Comparison of ENCODE assay signal across 8 cellular contexts in the genomic region with DNA sequence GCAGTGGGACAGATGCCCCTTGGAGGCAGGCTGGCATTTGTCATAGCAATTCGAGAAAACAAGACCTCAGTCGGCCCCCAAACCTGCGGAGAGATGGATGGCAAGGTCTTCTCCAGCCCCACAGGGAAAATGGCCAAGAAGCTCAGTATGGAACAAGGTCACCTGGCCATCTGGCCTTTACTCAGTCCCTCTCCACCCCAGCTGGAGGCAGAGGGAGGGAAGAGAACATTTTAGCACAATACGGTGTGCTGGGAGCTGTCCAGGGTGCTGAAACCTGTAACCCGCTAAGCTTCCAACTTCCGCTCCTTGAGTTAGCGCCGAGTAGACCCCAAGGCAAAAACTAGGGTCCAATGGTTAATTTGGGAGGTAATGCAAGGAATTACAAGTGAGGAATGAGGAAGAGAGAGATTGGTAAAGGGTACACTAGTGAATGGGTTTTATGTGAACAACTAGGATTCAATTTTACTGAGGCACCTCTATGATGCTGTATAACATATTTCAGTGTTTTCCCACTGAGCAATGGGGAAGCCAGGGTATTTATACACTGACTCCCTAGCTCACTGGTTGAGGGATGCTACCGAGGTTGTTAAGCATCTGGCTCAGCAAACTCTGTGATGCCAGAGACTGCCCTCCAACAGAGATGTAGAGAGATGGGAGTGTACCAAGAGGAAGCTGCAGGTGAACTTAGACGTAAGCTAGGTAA.
DNase-seq lines count a peak whose midpoint lies in the region; ATAC-seq and TF ChIP-seq lines count a peak whose summit lies in the region.

No MANE protein-coding gene starts in this region.

- POLR2A ChIA-PET in CD4-positive, alpha-beta memory T cell (lab: Charles Lee; ENCODE audit: partially characterized antibody): no interaction called here
- POLR2A ChIA-PET in activated CD8-positive, alpha-beta T cell treated with anti-CD3 and anti-CD28 coated beads for 36 hours (lab: Charles Lee): no interaction called here

- H3K27ac Mint-ChIP-seq in CD4-positive, alpha-beta memory T cell: peak overlapping the region in 1 of 7 donors; percentile 43
- no peak overlapping the region for H3K27ac Mint-ChIP-seq in activated CD8-positive, alpha-beta T cell treated with anti-CD3 and anti-CD28 coated beads for 36 hours

- H3K4me1 Mint-ChIP-seq in CD4-positive, alpha-beta memory T cell: no peaks in the 10 kb centered on the region
- H3K4me1 Mint-ChIP-seq in activated CD8-positive, alpha-beta T cell treated with anti-CD3 and anti-CD28 coated beads for 36 hours (ENCODE audit: low read depth): no peaks in the 10 kb centered on the region

- no peaks in the 10 kb centered on the region for H3K36me3 ChIP-seq in CD4-positive, alpha-beta memory T cell (ENCODE audit: insufficient read depth, low read length)

- DNase-seq in CD4-positive, alpha-beta memory T cell: peak in 4 of 5 donors; percentile 21 to 29 (median 24)
- DNase-seq in LHCN-M2 (ENCODE audit: low read depth) (peak; percentile 25), fibroblast of peridontal ligament (ENCODE audit: extremely low read depth) (peak; percentile 64)
- peak; percentile 58 for DNase-seq in activated CD8-positive, alpha-beta T cell treated with anti-CD3 and anti-CD28 coated beads for 36 hours
- DNase-seq in stimulated activated CD4-positive, alpha-beta T cell treated with anti-CD3 and anti-CD28 coated beads, TNF-alpha, amount 100 ng/mL, for 48 hours (ENCODE audit: low read depth in 3 of 3): peak in 2 of 3 donors; percentile 4 to 29

- H3K9me3 Mint-ChIP-seq in CD4-positive, alpha-beta memory T cell: peaks cover 0 to 13% (median 5%) of the 10 kb centered on the region in 8 donors
- H3K9me3 Mint-ChIP-seq in activated CD8-positive, alpha-beta T cell treated with anti-CD3 and anti-CD28 coated beads for 36 hours: no peaks in the 10 kb centered on the region

- H3K36me3 Mint-ChIP-seq in CD4-positive, alpha-beta memory T cell: no peaks in the 10 kb centered on the region
- H3K36me3 Mint-ChIP-seq in activated CD8-positive, alpha-beta T cell treated with anti-CD3 and anti-CD28 coated beads for 36 hours (ENCODE audit: low read depth): no peaks in the 10 kb centered on the region

- H3K9me3 ChIP-seq in CD4-positive, alpha-beta memory T cell (ENCODE audit: control insufficient read depth in 1 of 2, low read length in 2 of 2): no peaks in the 10 kb centered on the region

- no peak overlapping the region for H3K4me3 ChIP-seq in CD4-positive, alpha-beta memory T cell (ENCODE audit: low read length in 2 of 2)

- no peaks in the 10 kb centered on the region for H3K4me1 ChIP-seq in CD4-positive, alpha-beta memory T cell (ENCODE audit: insufficient read depth, low read length)

- TF ChIP-seq CTCF in activated CD8-positive, alpha-beta T cell treated with anti-CD3 and anti-CD28 coated beads for 36 hours (IDR thresholded peaks at IDR 0.05): no peak

- no peak overlapping the region for H3K4me3 Mint-ChIP-seq in CD4-positive, alpha-beta memory T cell
- no peak overlapping the region for H3K4me3 Mint-ChIP-seq in activated CD8-positive, alpha-beta T cell treated with anti-CD3 and anti-CD28 coated beads for 36 hours

- peaks cover 5 to 20% of the 10 kb centered on the region in 2 donors for H3K27me3 Mint-ChIP-seq in CD4-positive, alpha-beta memory T cell
- peaks cover 6% of the 10 kb centered on the region for H3K27me3 Mint-ChIP-seq in activated CD8-positive, alpha-beta T cell treated with anti-CD3 and anti-CD28 coated beads for 36 hours

- ATAC-seq in activated CD8-positive, alpha-beta T cell treated with anti-CD3 and anti-CD28 coated beads for 36 hours: no peak
- no peak for ATAC-seq in HG02571 (IDR thresholded peaks at IDR 0.05; ENCODE audit: unreplicated experiment)
- ATAC-seq in GM19035 (IDR thresholded peaks at IDR 0.05; ENCODE audit: unreplicated experiment): no peak
- no peak for ATAC-seq in GM21717 (IDR thresholded peaks at IDR 0.05; ENCODE audit: unreplicated experiment)

- H3K27ac ChIP-seq in CD4-positive, alpha-beta memory T cell (ENCODE audit: low read depth, low read length): no peak overlapping the region

- intact Hi-C loops in CD4-positive, alpha-beta memory T cell (cut with micrococcal nuclease): no loop called here
- intact Hi-C loops in activated CD8-positive, alpha-beta T cell treated with anti-CD3 and anti-CD28 coated beads for 36 hours (cut with micrococcal nuclease): no loop called here

- peaks cover 4% of the 10 kb centered on the region for H3K27me3 ChIP-seq in CD4-positive, alpha-beta memory T cell (ENCODE audit: insufficient read depth, low read length)

- CTCF ChIA-PET in CD4-positive, alpha-beta memory T cell (lab: Charles Lee; ENCODE audit: partially characterized antibody): no interaction called here
- CTCF ChIA-PET in activated CD8-positive, alpha-beta T cell treated with anti-CD3 and anti-CD28 coated beads for 36 hours (lab: Charles Lee): interaction anchor here (1.0 to 1.1 kb wide), 2 partner anchors 11 to 13 kb away, joined by 3 read pairs; no protein-coding TSS in a partner anchor
